In genomic region chr5:166712447-166712846, GRCh38 we compare ENCODE assay signal across 22 cellular contexts.
"Had no signal": no experiment of that assay in that cellular context is flagged by ENCODE, and none has a peak within 500 bp of the region (broad histone marks: within the 10 kb centered on the region; RNA-seq: fewer than 3 reads in every experiment).

No MANE protein-coding gene starts in this region.

- H3K4me2 ChIP-seq: SK-N-SH had no signal

- DNase-seq: activated CD4-positive, alpha-beta memory T cell treated with anti-CD3 and anti-CD28 coated beads, Interleukin-2, amount 10 ng/mL, durations not matched to agents 7 days and 5 days; activated CD4-positive, alpha-beta T cell treated with anti-CD3 and anti-CD28 coated beads for 36 hours; activated CD4-positive, alpha-beta T cell treated with anti-CD3 and anti-CD28 coated beads, Interleukin-2, amount 50 U/mL, for 1 hour; activated naive CD4-positive, alpha-beta T cell treated with anti-CD3 and anti-CD28 coated beads, Interleukin-2, amount 50 U/mL, for 16 hours; activated naive CD8-positive, alpha-beta T cell treated with anti-CD3 and anti-CD28 coated beads, Interleukin-2, amount 10 ng/mL, durations not matched to agents 7 days and 5 days; activated T-cell treated with anti-CD3 and anti-CD28 coated beads for 4 hours; activated T-cell treated with anti-CD3 and anti-CD28 coated beads, Interleukin-2, amount 50 U/mL, for 72 hours; adrenal gland; anterior cingulate cortex; central memory CD4-positive, alpha-beta T cell; NCI-H1092; NCI-H1417; NCI-H1930; NCI-H2171; NCI-H446 treated with DMSO at 0.1 percent for 48 hours; NCI-H524 treated with DMSO at 0.1 percent for 48 hours; NCI-H82; SJCRH30; SK-N-SH; T-helper 1 cell had no signal

- H3K4me3 ChIP-seq: adrenal gland, SJCRH30 had no signal

- H3K27ac Mint-ChIP-seq: activated CD4-positive, alpha-beta memory T cell treated with anti-CD3 and anti-CD28 coated beads, Interleukin-2, amount 10 ng/mL, durations not matched to agents 7 days and 5 days; activated CD4-positive, alpha-beta T cell treated with anti-CD3 and anti-CD28 coated beads for 36 hours; activated naive CD8-positive, alpha-beta T cell treated with anti-CD3 and anti-CD28 coated beads, Interleukin-2, amount 10 ng/mL, durations not matched to agents 7 days and 5 days; activated T-cell treated with anti-CD3 and anti-CD28 coated beads, Interleukin-2, amount 50 U/mL, for 72 hours; activated T-helper 2 cell treated with anti-CD3 and anti-CD28 coated beads, Interferon-gamma antibody, Interleukin-2, Interleukin-4, amounts not matched to agents 10 μg/mL and 5 μg/mL and 100 μg/mL, durations not matched to agents 14 hours and 24 hours and 36 hours had no signal

- H3K36me3 ChIP-seq: adrenal gland, SJCRH30 had no signal

- H3K4me1 ChIP-seq: adrenal gland, SJCRH30 had no signal

- H3K4me3 Mint-ChIP-seq: activated CD4-positive, alpha-beta memory T cell treated with anti-CD3 and anti-CD28 coated beads, Interleukin-2, amount 10 ng/mL, durations not matched to agents 7 days and 5 days; activated CD4-positive, alpha-beta T cell treated with anti-CD3 and anti-CD28 coated beads for 36 hours; activated naive CD8-positive, alpha-beta T cell treated with anti-CD3 and anti-CD28 coated beads, Interleukin-2, amount 10 ng/mL, durations not matched to agents 7 days and 5 days; activated T-cell treated with anti-CD3 and anti-CD28 coated beads, Interleukin-2, amount 50 U/mL, for 72 hours had no signal

- H3K36me3 Mint-ChIP-seq: activated naive CD8-positive, alpha-beta T cell treated with anti-CD3 and anti-CD28 coated beads, Interleukin-2, amount 10 ng/mL, durations not matched to agents 7 days and 5 days had no signal

- H3K27me3 ChIP-seq: adrenal gland, SJCRH30 had no signal

- H3K27ac ChIP-seq: adrenal gland, SJCRH30, VCaP had no signal

- H3K9ac ChIP-seq: SK-N-SH had no signal

- H3K9me3 ChIP-seq: adrenal gland, SJCRH30, SK-N-SH had no signal

- H3K27me3 Mint-ChIP-seq: activated CD4-positive, alpha-beta memory T cell treated with anti-CD3 and anti-CD28 coated beads, Interleukin-2, amount 10 ng/mL, durations not matched to agents 7 days and 5 days; activated CD4-positive, alpha-beta T cell treated with anti-CD3 and anti-CD28 coated beads for 36 hours; activated naive CD8-positive, alpha-beta T cell treated with anti-CD3 and anti-CD28 coated beads, Interleukin-2, amount 10 ng/mL, durations not matched to agents 7 days and 5 days had no signal

- H3K4me1 Mint-ChIP-seq: activated CD4-positive, alpha-beta memory T cell treated with anti-CD3 and anti-CD28 coated beads, Interleukin-2, amount 10 ng/mL, durations not matched to agents 7 days and 5 days; activated CD4-positive, alpha-beta T cell treated with anti-CD3 and anti-CD28 coated beads for 36 hours; activated naive CD8-positive, alpha-beta T cell treated with anti-CD3 and anti-CD28 coated beads, Interleukin-2, amount 10 ng/mL, durations not matched to agents 7 days and 5 days had no signal

- ATAC-seq: activated CD4-positive, alpha-beta T cell treated with anti-CD3 and anti-CD28 coated beads for 36 hours; activated T-cell treated with anti-CD3 and anti-CD28 coated beads, Interleukin-2, amount 50 U/mL, for 72 hours had no signal
